ENCODE assay signal across 18 cellular contexts in the genomic region with DNA sequence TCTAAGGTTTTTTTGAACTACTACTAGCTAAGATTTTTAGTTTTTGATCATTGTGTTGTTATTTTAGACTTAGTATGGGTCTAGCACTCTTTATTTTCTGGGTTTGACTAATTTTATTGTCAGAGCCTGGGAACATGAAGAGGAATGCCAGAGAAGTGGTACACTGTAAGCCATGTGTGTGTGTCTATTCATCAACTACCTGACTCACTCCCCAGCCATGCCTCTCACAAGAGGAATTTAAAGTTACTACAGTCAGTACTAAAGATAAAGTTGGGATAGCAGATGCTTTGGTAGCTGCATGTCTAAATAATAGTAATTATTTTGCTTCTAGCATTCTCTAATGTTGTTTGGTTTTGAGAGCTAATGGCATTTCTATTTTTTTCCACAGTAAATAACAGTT.
A peak's percentile ranks its signal among the peaks of the same experiment; 100 is the strongest.
DNase-seq lines count a peak whose midpoint lies in the region; ATAC-seq and TF ChIP-seq lines count a peak whose summit lies in the region.
"Had no signal": no experiment of that assay in that cellular context is flagged by ENCODE, and none has a peak within 500 bp of the region (broad histone marks: within the 10 kb centered on the region; RNA-seq: fewer than 3 reads in every experiment).

No MANE protein-coding gene starts in this region.

- H3K27ac ChIP-seq in AG04450 (ENCODE audit: low read depth, low read length) (no peak overlapping the region), brain microvascular endothelial cell (no peak overlapping the region)
- H3K27ac ChIP-seq: colonic mucosa had no signal

- no peaks in the 10 kb centered on the region for H3K36me3 Mint-ChIP-seq in activated CD4-positive, alpha-beta memory T cell treated with anti-CD3 and anti-CD28 coated beads for 36 hours

- DNase-seq in AG04450 (ENCODE audit: low read depth, low spot score) (peak; percentile 51), HT1080 (ENCODE audit: low read depth) (peak; percentile 60), brain microvascular endothelial cell (peak; percentile 85), kidney epithelial cell (ENCODE audit: low read depth) (peak; percentile 84), SK-N-DZ (ENCODE audit: low spot score) (no peak)
- no peak for DNase-seq in activated CD4-positive, alpha-beta memory T cell treated with anti-CD3 and anti-CD28 coated beads for 36 hours
- DNase-seq: activated CD4-positive, alpha-beta T cell treated with anti-CD3 and anti-CD28 coated beads, Interleukin-2, amount 50 U/mL, for 1 hour; activated T-cell treated with anti-CD3 and anti-CD28 coated beads, Interleukin-2, amount 50 U/mL, for 4 hours; colonic mucosa; DMS 273 treated with DMSO at 0.1 percent for 48 hours; NCI-H2171 treated with DMSO at 0.1 percent for 48 hours; NK-92 treated with Interleukin-12 subunit alpha and Interleukin-12 subunit beta, amount 100 ng/mL, for 24 hours; SIG-M5; substantia nigra had no signal

- TF ChIP-seq CTCF in AG04450 (IDR thresholded peaks at IDR 0.05; ENCODE audit: low read depth, low read length) (no peak), brain microvascular endothelial cell (IDR thresholded peaks at IDR 0.05; ENCODE audit: low read depth, low read length, missing control alignments) (no peak), kidney epithelial cell (IDR thresholded peaks at IDR 0.05; ENCODE audit: insufficient read depth, low read length, poor library complexity, severe bottlenecking) (no peak)

- no peaks in the 10 kb centered on the region for H3K4me1 Mint-ChIP-seq in activated CD4-positive, alpha-beta memory T cell treated with anti-CD3 and anti-CD28 coated beads for 36 hours (ENCODE audit: low read depth)

- CTCF ChIA-PET in AG04450 (lab: Charles Lee): no interaction called here
- CTCF ChIA-PET in activated CD4-positive, alpha-beta memory T cell treated with anti-CD3 and anti-CD28 coated beads for 36 hours (lab: Charles Lee): interaction anchor here (0.6 kb wide), 1 partner anchor 26 kb away, joined by 3 read pairs; no protein-coding TSS in a partner anchor

- H3K36me3 ChIP-seq in brain microvascular endothelial cell (replicated peaks): no peaks in the 10 kb centered on the region
- no peaks in the 10 kb centered on the region for H3K36me3 ChIP-seq in kidney epithelial cell (ENCODE audit: control insufficient read depth, insufficient read depth, low read length)
- H3K36me3 ChIP-seq: colonic mucosa had no signal

- H3K4me3 Mint-ChIP-seq in activated CD4-positive, alpha-beta memory T cell treated with anti-CD3 and anti-CD28 coated beads for 36 hours: no peak overlapping the region
- H3K4me3 Mint-ChIP-seq: activated T-cell treated with anti-CD3 and anti-CD28 coated beads, Interleukin-2, amount 50 U/mL, for 4 hours; nephron had no signal

- peaks cover 4% of the 10 kb centered on the region; the same call in 1 of the 2 replicates for H3K9me3 ChIP-seq in AG04450 (ENCODE audit: control insufficient read depth, insufficient read depth, low read length)
- H3K9me3 ChIP-seq: colonic mucosa had no signal

- in situ Hi-C loops in brain microvascular endothelial cell (cut with HindIII; ENCODE audit: low pct_ligation_motif_present, low sequenced_read_pairs): no loop called here

- H3K4me3 ChIP-seq in AG04450 (ENCODE audit: low read depth, low read length) (no peak overlapping the region), brain microvascular endothelial cell (ENCODE audit: low read depth, low read length) (no peak overlapping the region), kidney epithelial cell (ENCODE audit: low read depth, low read length) (no peak overlapping the region)
- H3K4me3 ChIP-seq: colonic mucosa had no signal

- intact Hi-C loops in activated CD4-positive, alpha-beta memory T cell treated with anti-CD3 and anti-CD28 coated beads for 36 hours (cut with micrococcal nuclease): no loop called here

- H3K9me3 Mint-ChIP-seq in activated CD4-positive, alpha-beta memory T cell treated with anti-CD3 and anti-CD28 coated beads for 36 hours: no peaks in the 10 kb centered on the region
- H3K9me3 Mint-ChIP-seq: activated T-cell treated with anti-CD3 and anti-CD28 coated beads, Interleukin-2, amount 50 U/mL, for 4 hours had no signal

- H3K27me3 ChIP-seq in AG04450 (ENCODE audit: control insufficient read depth, insufficient read depth, low read length) (no peaks in the 10 kb centered on the region), brain microvascular endothelial cell (replicated peaks) (no peaks in the 10 kb centered on the region), kidney epithelial cell (ENCODE audit: control insufficient read depth, insufficient read depth, low read length) (no peaks in the 10 kb centered on the region)
- H3K27me3 ChIP-seq: colonic mucosa had no signal

- POLR2A ChIA-PET in AG04450 (lab: Yijun Ruan, JAX): no interaction called here
- POLR2A ChIA-PET in activated CD4-positive, alpha-beta memory T cell treated with anti-CD3 and anti-CD28 coated beads for 36 hours (lab: Charles Lee): no interaction called here

- ATAC-seq in GM21737 (IDR thresholded peaks at IDR 0.05; ENCODE audit: unreplicated experiment): no peak
- no peak for ATAC-seq in GM21529 (IDR thresholded peaks at IDR 0.05; ENCODE audit: unreplicated experiment)
- ATAC-seq: activated T-cell treated with anti-CD3 and anti-CD28 coated beads, Interleukin-2, amount 50 U/mL, for 4 hours; HepG2 had no signal

- H3K27ac Mint-ChIP-seq in activated CD4-positive, alpha-beta memory T cell treated with anti-CD3 and anti-CD28 coated beads for 36 hours: no peak overlapping the region
- H3K27ac Mint-ChIP-seq: nephron had no signal

- H3K27me3 Mint-ChIP-seq in activated CD4-positive, alpha-beta memory T cell treated with anti-CD3 and anti-CD28 coated beads for 36 hours: no peaks in the 10 kb centered on the region

Comparison
In these comparisons a context has a peak if more than half of its experiments do, and no peak if none do; other contexts are left out.
1. DNase-seq: peak in AG04450 (single experiment), HT1080 (single experiment), brain microvascular endothelial cell (single experiment) and kidney epithelial cell (single experiment); none in SK-N-DZ (single experiment) and activated CD4-positive, alpha-beta memory T cell treated with anti-CD3 and anti-CD28 coated beads for 36 hours (single experiment).